Comparison of ENCODE assay signal across 8 cellular contexts in the genomic region with DNA sequence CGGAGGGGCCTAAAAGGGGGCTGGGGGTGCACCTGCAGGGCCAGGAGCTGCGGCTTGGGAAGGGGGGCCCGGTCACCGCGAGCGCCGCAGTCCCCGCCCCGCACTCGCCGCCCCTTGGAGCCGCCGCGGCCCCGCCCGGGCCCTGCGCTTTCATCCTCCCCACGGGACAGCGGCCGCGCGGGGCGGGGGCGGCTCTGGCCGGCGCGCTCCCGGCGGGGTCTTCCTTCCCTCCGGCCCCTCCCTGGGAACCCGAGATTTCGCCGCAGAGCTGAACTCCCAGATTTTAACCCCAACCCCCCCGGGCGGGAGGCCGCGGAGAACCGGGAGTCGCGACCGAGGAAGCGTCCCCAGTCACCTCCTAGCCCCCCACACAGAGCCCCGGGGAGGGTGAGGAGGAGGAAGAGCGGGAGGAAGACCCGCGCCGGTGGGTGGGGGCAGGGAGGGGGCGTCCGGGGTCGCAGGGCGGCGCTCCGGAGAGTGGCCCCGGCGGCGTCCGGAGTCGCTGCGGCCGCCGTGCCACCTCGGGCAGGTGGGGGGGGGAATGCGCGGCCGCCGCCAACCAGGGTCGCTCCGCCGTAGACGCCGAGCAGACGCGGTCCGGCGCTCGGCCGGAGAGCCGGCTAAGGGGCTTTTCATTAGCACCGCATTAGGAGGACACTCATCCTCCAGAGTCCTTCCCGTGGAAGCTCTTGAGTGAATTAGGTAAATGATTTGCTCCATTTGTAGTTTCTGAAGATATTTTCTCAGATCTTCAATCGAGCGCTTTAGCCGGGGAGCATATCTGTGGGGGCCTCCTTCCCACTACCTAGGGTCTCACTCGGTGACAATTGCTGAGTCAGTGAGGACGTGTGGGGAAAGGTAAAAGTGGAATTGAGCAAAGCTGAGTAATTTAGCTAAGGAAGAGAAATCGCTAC. TPM values are rescaled to one million over a fixed set of nuclear protein-coding genes. Genes with fewer than 3 reads are reported as not detected.
DNase-seq lines count a peak whose midpoint lies in the region; ATAC-seq and TF ChIP-seq lines count a peak whose summit lies in the region.

No MANE protein-coding gene starts in this region.

- no peaks in the 10 kb centered on the region for H3K9me3 Mint-ChIP-seq in activated CD8-positive, alpha-beta memory T cell treated with anti-CD3 and anti-CD28 coated beads, Interleukin-2, amount 10 ng/mL, durations not matched to agents 7 days and 5 days (ENCODE audit: low read depth)
- H3K9me3 Mint-ChIP-seq in central memory CD8-positive, alpha-beta T cell: no peaks in the 10 kb centered on the region

- DNase-seq in activated CD8-positive, alpha-beta memory T cell treated with anti-CD3 and anti-CD28 coated beads, Interleukin-2, amount 10 ng/mL, durations not matched to agents 7 days and 5 days: no peak
- DNase-seq in activated CD8-positive, alpha-beta memory T cell treated with anti-CD3 and anti-CD28 coated beads, Interleukin-2, amount 50 U/mL, for 4 hours: no peak
- peak; percentile 65 for DNase-seq in NCI-H1105 (lab: John Stamatoyannopoulos, UW)
- DNase-seq in central memory CD8-positive, alpha-beta T cell (ENCODE audit: low spot score in 2 of 2): no peak
- peak; percentile 86 for DNase-seq in spleen
- no peak for DNase-seq in SHP77 treated with DMSO at 0.1 percent for 48 hours (lab: John Stamatoyannopoulos, UW)
- no peak for DNase-seq in foreskin melanocyte

- TF ChIP-seq POLR2A in spleen (IDR thresholded peaks at IDR 0.05): no peak

- H3K4me1 ChIP-seq in spleen: peaks cover 25 to 64% (median 54%) of the 10 kb centered on the region in 6 donors

- CTCF ChIA-PET in activated CD8-positive, alpha-beta memory T cell treated with anti-CD3 and anti-CD28 coated beads, Interleukin-2, amount 10 ng/mL, durations not matched to agents 7 days and 5 days (lab: Charles Lee): interaction anchor here (0.6 to 5.2 kb wide), 38 partner anchors 8 to 802 kb away, joined by 3 to 43 read pairs (median 6); a partner anchor contains a TSS

- intact Hi-C loops in spleen (cut with DNase I; ENCODE audit: low total_unique reads): loop anchor here (5.0 kb wide), 1 partner anchor 402 kb away; no protein-coding TSS in a partner anchor

- ATAC-seq in activated CD8-positive, alpha-beta memory T cell treated with anti-CD3 and anti-CD28 coated beads, Interleukin-2, amount 10 ng/mL, durations not matched to agents 7 days and 5 days: peak; percentile 60
- peak; percentile 33 for ATAC-seq in central memory CD8-positive, alpha-beta T cell (replicated peaks; ENCODE audit: extremely low read depth, poor library complexity, severe bottlenecking)

- peaks cover 32% of the 10 kb centered on the region for H3K4me1 Mint-ChIP-seq in activated CD8-positive, alpha-beta memory T cell treated with anti-CD3 and anti-CD28 coated beads, Interleukin-2, amount 10 ng/mL, durations not matched to agents 7 days and 5 days
- peaks cover 24% of the 10 kb centered on the region for H3K4me1 Mint-ChIP-seq in central memory CD8-positive, alpha-beta T cell

- H3K9me3 ChIP-seq in spleen: no peaks in the 10 kb centered on the region

- H3K36me3 ChIP-seq in spleen: no peaks in the 10 kb centered on the region

- H3K36me3 Mint-ChIP-seq in activated CD8-positive, alpha-beta memory T cell treated with anti-CD3 and anti-CD28 coated beads, Interleukin-2, amount 10 ng/mL, durations not matched to agents 7 days and 5 days: no peaks in the 10 kb centered on the region
- peaks cover 2% of the 10 kb centered on the region for H3K36me3 Mint-ChIP-seq in central memory CD8-positive, alpha-beta T cell (ENCODE audit: insufficient read depth)

- peak overlapping the region; percentile 67 to 93 (median 70) for H3K4me3 ChIP-seq in spleen

- peaks cover 46% of the 10 kb centered on the region for H3K27me3 Mint-ChIP-seq in activated CD8-positive, alpha-beta memory T cell treated with anti-CD3 and anti-CD28 coated beads, Interleukin-2, amount 10 ng/mL, durations not matched to agents 7 days and 5 days
- H3K27me3 Mint-ChIP-seq in central memory CD8-positive, alpha-beta T cell: peaks cover 15% of the 10 kb centered on the region

- TF ChIP-seq CTCF in spleen (IDR thresholded peaks at IDR 0.05 in 8 of 11, conservative IDR thresholded peaks at IDR 0.05 in 3 of 11): no peak

- WGBS in spleen, 5 donors: 1 to 5% (median 2%) methylated on average over 15 to 86 of the region's 86 CpGs

- no peak overlapping the region for H3K27ac Mint-ChIP-seq in activated CD8-positive, alpha-beta memory T cell treated with anti-CD3 and anti-CD28 coated beads, Interleukin-2, amount 10 ng/mL, durations not matched to agents 7 days and 5 days
- H3K27ac Mint-ChIP-seq in central memory CD8-positive, alpha-beta T cell (ENCODE audit: low read depth): no peak overlapping the region

- H3K27ac ChIP-seq in layer of hippocampus (ENCODE audit: low read depth, low read length) (peak overlapping the region; percentile 93), spleen (peak overlapping the region; percentile 37 to 93 (median 86))

- H3K27me3 ChIP-seq in layer of hippocampus (ENCODE audit: control insufficient read depth, insufficient read depth, low read length) (no peaks in the 10 kb centered on the region), spleen (replicated peaks in 1 of 7) (peaks cover 0 to 58% (median 9%) of the 10 kb centered on the region in 7 donors)

- peak overlapping the region; percentile 53 for H3K4me3 Mint-ChIP-seq in activated CD8-positive, alpha-beta memory T cell treated with anti-CD3 and anti-CD28 coated beads, Interleukin-2, amount 10 ng/mL, durations not matched to agents 7 days and 5 days
- H3K4me3 Mint-ChIP-seq in central memory CD8-positive, alpha-beta T cell: peak overlapping the region; percentile 80

RNA-seq across cellular contexts. Expression of a gene that starts 31.6 kb away (rescaled TPM):
- 1 to 10 TPM in 1 of 2 experiments, under 1 TPM in 1; 0.80 to 5.4 TPM for total RNA-seq in activated CD8-positive, alpha-beta memory T cell treated with anti-CD3 and anti-CD28 coated beads, Interleukin-2, amount 10 ng/mL, durations not matched to agents 7 days and 5 days
- 10 to 100 TPM; 33.2 to 76.8 (median 40.1) TPM for total RNA-seq in spleen
- 1 to 10 TPM; 3.1 to 3.7 (median 3.1) TPM for polyA plus RNA-seq in spleen

Comparison
In these comparisons a context has a peak if more than half of its experiments do, and no peak if none do; other contexts are left out.
1. DNase-seq: peak in NCI-H1105 (single experiment) and spleen (single experiment); none in activated CD8-positive, alpha-beta memory T cell treated with anti-CD3 and anti-CD28 coated beads, Interleukin-2, amount 10 ng/mL, durations not matched to agents 7 days and 5 days (single experiment), activated CD8-positive, alpha-beta memory T cell treated with anti-CD3 and anti-CD28 coated beads, Interleukin-2, amount 50 U/mL, for 4 hours (single experiment), central memory CD8-positive, alpha-beta T cell (0 of 2), SHP77 treated with DMSO at 0.1 percent for 48 hours (single experiment) and foreskin melanocyte (single experiment).
2. RNA of a gene that starts 31.6 kb away (total RNA-seq): 33.2 to 76.8 TPM in spleen; 0.80 to 5.4 TPM in activated CD8-positive, alpha-beta memory T cell treated with anti-CD3 and anti-CD28 coated beads, Interleukin-2, amount 10 ng/mL, durations not matched to agents 7 days and 5 days; every median in the first group is over 4 times any median in the second.